11 cellular contexts compared by ENCODE assay signal in the genomic region with DNA sequence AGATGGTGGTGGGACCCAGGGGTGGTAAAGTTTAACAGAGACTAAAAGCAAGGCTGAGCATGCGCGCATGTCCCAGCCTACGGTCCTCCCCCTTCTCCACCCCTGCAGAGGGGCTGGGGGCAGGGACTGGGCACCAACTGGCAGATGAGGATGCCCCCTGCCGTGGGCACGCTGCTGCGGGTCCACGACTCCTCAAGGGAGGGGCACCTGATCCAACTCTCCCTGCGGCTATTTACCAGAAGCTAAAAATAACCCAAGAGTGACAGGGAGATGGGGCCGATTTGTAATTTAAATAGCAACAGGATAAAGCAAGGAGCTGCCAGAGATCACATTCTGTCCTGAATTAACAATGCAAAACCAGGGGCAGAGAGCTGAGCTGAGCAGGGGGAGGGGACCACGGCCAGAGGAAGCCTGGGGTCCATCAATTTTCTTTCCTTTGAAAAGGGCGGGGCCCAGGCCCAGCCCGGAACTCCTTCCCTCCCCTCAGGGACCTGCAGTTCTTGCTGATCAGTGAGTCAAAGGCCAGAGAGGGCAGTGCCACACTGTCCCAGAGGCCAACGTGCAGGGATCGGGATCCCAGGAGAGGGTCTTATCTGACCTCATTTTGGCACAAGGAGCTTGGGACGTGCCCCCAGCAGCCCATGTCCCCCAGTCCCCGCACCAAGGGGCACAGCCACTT. TPM values are rescaled to one million over a fixed set of nuclear protein-coding genes. Genes with fewer than 3 reads are reported as not detected.
A peak's percentile ranks its signal among the peaks of the same experiment; 100 is the strongest.
DNase-seq lines count a peak whose midpoint lies in the region; ATAC-seq and TF ChIP-seq lines count a peak whose summit lies in the region.
"Had no signal": no experiment of that assay in that cellular context is flagged by ENCODE, and none has a peak within 500 bp of the region (broad histone marks: within the 10 kb centered on the region; RNA-seq: fewer than 3 reads in every experiment).

No MANE protein-coding gene starts in this region.

- WGBS in stomach, 5 donors = 26 to 40% (median 31%) methylated on average over 15 to 16 of the region's 16 CpGs

- H3K36me3 ChIP-seq in SK-N-MC (ENCODE audit: insufficient read depth, low read length) = no peaks in the 10 kb centered on the region
- H3K36me3 ChIP-seq in stomach = no peaks in the 10 kb centered on the region

- intact Hi-C loops in stomach (cut with DNase I; ENCODE audit: low total_unique reads) = no loop called here

- no peak for TF ChIP-seq EP300 in stomach (IDR thresholded peaks at IDR 0.05)

- H3K27me3 ChIP-seq in stomach = peaks cover 0 to 6% (median 5%) of the 10 kb centered on the region in 3 donors

- TF ChIP-seq CTCF in LNCaP clone FGC (IDR thresholded peaks at IDR 0.05; ENCODE audit: control insufficient read depth, extremely low read depth, insufficient read depth) (0 out of 2 replicates have a peak, but pooled peaks have one; percentile 7), stomach (IDR thresholded peaks at IDR 0.05) (no peak)

- H3K27ac ChIP-seq in SK-N-MC (peak overlapping the region; percentile 89), stomach (peak overlapping the region in 4 of 5 donors; percentile 49 to 62 (median 52))

- ATAC-seq in GM19463 (IDR thresholded peaks at IDR 0.05; ENCODE audit: unreplicated experiment) = no peak
- ATAC-seq: activated CD8-positive, alpha-beta T cell treated with anti-CD3 and anti-CD28 coated beads, Interleukin-2, amount 10 ng/mL, durations not matched to agents 7 days and 5 days had no signal

- H3K9ac ChIP-seq in SK-N-MC (ENCODE audit: insufficient read length) = peak overlapping the region; percentile 23

- H3K9me3 ChIP-seq in SK-N-MC (ENCODE audit: low read depth, low read length) (no peaks in the 10 kb centered on the region), stomach (no peaks in the 10 kb centered on the region)

- no peak overlapping the region for H3K4me3 ChIP-seq in LNCaP clone FGC (ENCODE audit: low read depth, low read length)
- H3K4me3 ChIP-seq in SK-N-MC = peak overlapping the region; percentile 34
- peak overlapping the region in 3 of 4 donors; percentile 5 to 23 (median 11) for H3K4me3 ChIP-seq in stomach

- H3K4me1 ChIP-seq in stomach = peaks cover 13 to 42% (median 25%) of the 10 kb centered on the region in 4 donors

- TF ChIP-seq POLR2A in stomach (IDR thresholded peaks at IDR 0.05) = no peak

- DNase-seq in LNCaP clone FGC (ENCODE audit: low read depth) (no peak), SK-N-MC (ENCODE audit: low read depth, low spot score) (no peak), iPS DF 4.7 (ENCODE audit: extremely low read depth, low spot score) (peak; percentile 90), stomach (no peak), LoVo (ENCODE audit: low spot score) (no peak), T-helper 2 cell (no peak)
- DNase-seq in stimulated activated CD4-positive, alpha-beta T cell treated with anti-CD3 and anti-CD28 coated beads, Interleukin-2, amount 100 ng/mL, for 48 hours = no peak
- DNase-seq: activated CD8-positive, alpha-beta T cell treated with anti-CD3 and anti-CD28 coated beads, Interleukin-2, amount 10 ng/mL, durations not matched to agents 7 days and 5 days; GOT3; immature natural killer cell had no signal

RNA-seq across cellular contexts. Expression of a gene that starts 8.1 kb away (rescaled TPM):
- 100 to 1,000 TPM in 3 of 5 donors, 10 to 100 TPM in 2; 24.0 to 405 (median 102) TPM for total RNA-seq in stomach
- polyA plus RNA-seq in stomach = 10 to 100 TPM; 26.9 to 47.5 (median 35.0) TPM

RNA-seq across cellular contexts. Expression of a gene that starts 42.3 kb away (rescaled TPM):
- 100 to 1,000 TPM in 1 of 5 donors, 10 to 100 TPM in 3, 1 to 10 TPM in 1; 5.5 to 151 (median 21.0) TPM for total RNA-seq in stomach
- polyA plus RNA-seq in stomach = 10 to 100 TPM; 22.5 to 56.5 (median 29.2) TPM

RNA-seq across cellular contexts. Expression of a gene that starts 52.4 kb away (rescaled TPM):
- 1 to 10 TPM in 1 of 5 donors, under 1 TPM in 1, not detected in 3; 0.37 to 2.8 TPM for total RNA-seq in stomach
- polyA plus RNA-seq in stomach = not detected
